ENCODE assay signal across 11 cellular contexts in genomic region chr5:52356311-52356918, GRCh38.
DNase-seq lines count a peak whose midpoint lies in the region; TF ChIP-seq lines count a peak whose summit lies in the region.
"Had no signal": no experiment of that assay in that cellular context is flagged by ENCODE, and none has a peak within 500 bp of the region (broad histone marks: within the 10 kb centered on the region; RNA-seq: fewer than 3 reads in every experiment).

No MANE protein-coding gene starts in this region.

- no peaks in the 10 kb centered on the region for H3K36me3 Mint-ChIP-seq in CD4-positive, alpha-beta memory T cell
- H3K36me3 Mint-ChIP-seq: CD4-positive, CD25-positive, alpha-beta regulatory T cell; naive thymus-derived CD8-positive, alpha-beta T cell had no signal

- H3K4me3 ChIP-seq in endocrine pancreas (ENCODE audit: control insufficient read depth, insufficient read depth, low read length) (peak overlapping the region; percentile 10), stomach (no peak overlapping the region)
- no peak overlapping the region for H3K4me3 ChIP-seq in CD4-positive, alpha-beta memory T cell (ENCODE audit: low read length in 2 of 2)

- H3K9ac ChIP-seq in endocrine pancreas (ENCODE audit: control insufficient read depth, insufficient read depth, low read length), result no peak overlapping the region

- POLR2A ChIA-PET in CD4-positive, alpha-beta memory T cell (lab: Charles Lee; ENCODE audit: partially characterized antibody), result no interaction called here

- intact Hi-C loops in stomach (cut with DNase I; ENCODE audit: low total_unique reads) (no loop called here), head of caudate nucleus (cut with DNase I) (no loop called here)
- intact Hi-C loops in CD4-positive, alpha-beta memory T cell (cut with micrococcal nuclease), result no loop called here

- H3K9me3 ChIP-seq in endocrine pancreas (ENCODE audit: control insufficient read depth, low read length) (no peaks in the 10 kb centered on the region), stomach (no peaks in the 10 kb centered on the region)
- H3K9me3 ChIP-seq in CD4-positive, alpha-beta memory T cell (ENCODE audit: control insufficient read depth in 1 of 2, low read length in 2 of 2), result no peaks in the 10 kb centered on the region

- peaks cover 0 to 1% (median 0%) of the 10 kb centered on the region in 4 donors for H3K4me1 Mint-ChIP-seq in CD4-positive, alpha-beta memory T cell
- H3K4me1 Mint-ChIP-seq: CD4-positive, CD25-positive, alpha-beta regulatory T cell; naive thymus-derived CD8-positive, alpha-beta T cell had no signal

- H3K36me3 ChIP-seq in endocrine pancreas (ENCODE audit: control insufficient read depth, insufficient read depth, low read length), result no peaks in the 10 kb centered on the region
- H3K36me3 ChIP-seq in stomach, result no peaks in the 10 kb centered on the region
- no peaks in the 10 kb centered on the region for H3K36me3 ChIP-seq in CD4-positive, alpha-beta memory T cell (ENCODE audit: insufficient read depth, low read length)

- TF ChIP-seq CTCF in stomach (IDR thresholded peaks at IDR 0.05), result peak in 4 of 7 experiments; percentile 50 to 78 (median 65)

- no peak for TF ChIP-seq EP300 in stomach (IDR thresholded peaks at IDR 0.05)

- peaks cover 0 to 2% (median 0%) of the 10 kb centered on the region in 8 donors for H3K9me3 Mint-ChIP-seq in CD4-positive, alpha-beta memory T cell

- no peak overlapping the region for H3K4me3 Mint-ChIP-seq in CD4-positive, alpha-beta memory T cell
- H3K4me3 Mint-ChIP-seq: CD4-positive, CD25-positive, alpha-beta regulatory T cell; naive thymus-derived CD8-positive, alpha-beta T cell had no signal

- peak; percentile 0 for DNase-seq in NCI-H2196 (lab: John Stamatoyannopoulos, UW; ENCODE audit: unreplicated experiment)
- no peak for DNase-seq in NCI-H2196 treated with DMSO at 0.1 percent for 48 hours (lab: John Stamatoyannopoulos, UW; ENCODE audit: unreplicated experiment)
- peak; percentile 13 for DNase-seq in NCI-H524 treated with DMSO at 0.1 percent for 48 hours (lab: John Stamatoyannopoulos, UW)
- no peak for DNase-seq in stomach
- no peak for DNase-seq in effector CD8-positive, alpha-beta T cell (lab: John Stamatoyannopoulos, UW)
- DNase-seq in head of caudate nucleus, result no peak
- no peak for DNase-seq in CD4-positive, alpha-beta memory T cell
- DNase-seq: activated T-cell treated with anti-CD3 and anti-CD28 coated beads, Interleukin-2, amount 50 U/mL, for 1 hour; CD4-positive, CD25-positive, alpha-beta regulatory T cell; naive thymus-derived CD8-positive, alpha-beta T cell had no signal

- H3K4me1 ChIP-seq in endocrine pancreas (ENCODE audit: control insufficient read depth, insufficient read depth, low read length) (peaks cover 19% of the 10 kb centered on the region), stomach (peaks cover 0 to 7% (median 2%) of the 10 kb centered on the region in 4 donors)
- H3K4me1 ChIP-seq in CD4-positive, alpha-beta memory T cell (ENCODE audit: insufficient read depth, low read length), result no peaks in the 10 kb centered on the region

- no peaks in the 10 kb centered on the region for H3K27me3 Mint-ChIP-seq in CD4-positive, alpha-beta memory T cell
- H3K27me3 Mint-ChIP-seq: CD4-positive, CD25-positive, alpha-beta regulatory T cell; naive thymus-derived CD8-positive, alpha-beta T cell had no signal

- TF ChIP-seq POLR2A in stomach (IDR thresholded peaks at IDR 0.05), result no peak

- H3K27ac Mint-ChIP-seq in CD4-positive, alpha-beta memory T cell, result no peak overlapping the region
- H3K27ac Mint-ChIP-seq: CD4-positive, CD25-positive, alpha-beta regulatory T cell; naive thymus-derived CD8-positive, alpha-beta T cell had no signal

- CTCF ChIA-PET in CD4-positive, alpha-beta memory T cell (lab: Charles Lee; ENCODE audit: partially characterized antibody), result interaction anchor here (1.5 kb wide), 1 partner anchor 17 kb away, joined by 3 read pairs; no protein-coding TSS in a partner anchor

- no peak overlapping the region for H3K27ac ChIP-seq in stomach
- H3K27ac ChIP-seq in CD4-positive, alpha-beta memory T cell (ENCODE audit: low read depth, low read length), result no peak overlapping the region

- H3K27me3 ChIP-seq in endocrine pancreas (ENCODE audit: control insufficient read depth, insufficient read depth, low read length) (no peaks in the 10 kb centered on the region), stomach (no peaks in the 10 kb centered on the region)
- no peaks in the 10 kb centered on the region for H3K27me3 ChIP-seq in CD4-positive, alpha-beta memory T cell (ENCODE audit: insufficient read depth, low read length)

- 15 to 25% (median 23%) methylated on average over 3 of the region's 3 CpGs for whole genome bisulfite sequencing in stomach, 5 donors

Comparison
In these comparisons a context has a peak if more than half of its experiments do, and no peak if none do; other contexts are left out.
1. DNase-seq: peak in NCI-H2196 (single experiment) and NCI-H524 treated with DMSO at 0.1 percent for 48 hours (single experiment); none in NCI-H2196 treated with DMSO at 0.1 percent for 48 hours (single experiment), stomach (single experiment), effector CD8-positive, alpha-beta T cell (single experiment), head of caudate nucleus (0 of 42) and CD4-positive, alpha-beta memory T cell (0 of 5).